In the genomic region with DNA sequence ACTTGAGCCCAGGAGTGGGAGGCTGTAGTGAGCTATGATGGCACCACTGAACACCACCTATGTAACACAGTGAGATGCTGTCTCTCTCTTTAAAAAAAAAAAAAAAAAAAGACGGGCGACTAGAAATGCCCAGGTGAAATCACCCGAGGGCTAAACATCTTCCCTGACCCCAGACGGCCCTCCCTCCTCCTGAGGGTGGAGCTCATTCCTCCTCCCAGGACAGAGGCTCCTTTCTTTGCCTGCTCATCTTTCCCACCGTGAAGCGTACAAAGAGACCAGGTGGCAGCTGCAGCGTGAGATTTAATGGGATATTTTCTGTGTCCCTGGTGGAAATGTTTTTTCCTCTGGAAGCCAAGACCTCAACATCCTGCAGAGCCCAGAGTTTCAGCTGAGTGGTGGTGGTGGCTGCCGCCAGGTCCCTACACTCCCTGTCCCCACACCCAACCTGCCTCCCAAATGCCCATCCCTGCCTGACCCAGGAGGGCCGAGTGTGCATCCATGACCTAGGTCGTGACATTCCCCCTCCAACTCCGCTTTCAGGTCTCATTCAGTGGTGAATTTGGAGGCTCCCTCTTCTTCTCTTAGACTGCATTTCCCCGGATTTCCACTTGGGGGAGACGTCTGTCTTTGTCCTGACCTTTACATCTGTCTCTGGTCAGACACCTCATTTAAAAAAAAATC, we compare ENCODE assay signal across 8 cellular contexts. TPM values are rescaled to one million over a fixed set of nuclear protein-coding genes. Genes with fewer than 3 reads are reported as not detected.
DNase-seq lines count a peak whose midpoint lies in the region; ATAC-seq, FAIRE-seq and TF ChIP-seq lines count a peak whose summit lies in the region.

No MANE protein-coding gene starts in this region.

- H3K36me3 ChIP-seq in SJCRH30 (no peaks in the 10 kb centered on the region), bronchial epithelial cell (ENCODE audit: control insufficient read depth, insufficient read depth, low read length) (no peaks in the 10 kb centered on the region)

- no peaks in the 10 kb centered on the region for H3K9me3 ChIP-seq in SJCRH30 (replicated peaks)

- intact Hi-C loops in left colon (cut with DNase I, micrococcal nuclease) = no loop called here

- FAIRE-seq in bronchial epithelial cell (lab: Jason Lieb, UNC) = no peak

- H3K4me3 ChIP-seq in SJCRH30 (no peak overlapping the region), bronchial epithelial cell (ENCODE audit: low read depth, low read length) (no peak overlapping the region)

- no peak overlapping the region for H3K27ac ChIP-seq in SJCRH30

- peak; percentile 64 for ATAC-seq in left colon
- ATAC-seq in HG02642 (IDR thresholded peaks at IDR 0.05; ENCODE audit: poor library complexity, unreplicated experiment) = no peak

- no peaks in the 10 kb centered on the region for H3K4me1 ChIP-seq in SJCRH30

- DNase-seq in SIG-M5 treated with dmso at 0.1 percent for 504 hours (lab: John Stamatoyannopoulos, UW; ENCODE audit: unreplicated experiment) = peak; percentile 41
- no peak for DNase-seq in SIG-M5 (lab: John Stamatoyannopoulos, UW)
- peak; percentile 1 to 26 for DNase-seq in Kasumi-1 (lab: John Stamatoyannopoulos, UW)
- peak; percentile 46 to 79 for DNase-seq in SJCRH30
- DNase-seq in bronchial epithelial cell (ENCODE audit: low read depth) = peak; percentile 53
- peak in 1 of 2 donors; percentile 52 for DNase-seq in left colon
- peak; percentile 36 for DNase-seq in stromal cell of bone marrow (ENCODE audit: low read depth)

- 0 out of 2 replicates have a peak, but pooled peaks cover 2% of the 10 kb centered on the region for H3K27me3 ChIP-seq in SJCRH30
- no peaks in the 10 kb centered on the region for H3K27me3 ChIP-seq in bronchial epithelial cell (ENCODE audit: control insufficient read depth, insufficient read depth, low read length)

- TF ChIP-seq CTCF in bronchial epithelial cell (IDR thresholded peaks at IDR 0.05; ENCODE audit: insufficient read depth, low read length, severe bottlenecking) = peak; percentile 78

RNA-seq across cellular contexts. Expression of a gene that starts 14.4 kb away (rescaled TPM):
- 7.1 and 7.8 TPM in 2 replicates for total RNA-seq in SJCRH30 (2014; rRNA removed; shearing (Covaris generic))
- total RNA-seq in bronchial epithelial cell (under 0.01 TPM in 2 replicates), left colon (1 to 10 TPM; 5.0 to 7.6 TPM)
